Comparison of ENCODE assay signal across 9 cellular contexts in genomic region chr1:22018583-22019559, GRCh38. TPM values are rescaled to one million over a fixed set of nuclear protein-coding genes. Genes with fewer than 3 reads are reported as not detected.
DNase-seq lines count a peak whose midpoint lies in the region; ATAC-seq and TF ChIP-seq lines count a peak whose summit lies in the region.
"Had no signal": no experiment of that assay in that cellular context is flagged by ENCODE, and none has a peak within 500 bp of the region (broad histone marks: within the 10 kb centered on the region; RNA-seq: fewer than 3 reads in every experiment).

No MANE protein-coding gene starts in this region.

- H3K4me3 Mint-ChIP-seq in activated CD4-positive, alpha-beta memory T cell treated with anti-CD3 and anti-CD28 coated beads for 36 hours, result no peak overlapping the region
- H3K4me3 Mint-ChIP-seq: nephron had no signal

- no peak overlapping the region for H3K27ac ChIP-seq in caudate nucleus (ENCODE audit: low read depth, low read length)

- in situ Hi-C loops in ACHN (cut with HindIII; ENCODE audit: low pct_ligation_motif_present, low pct_unique_long_range_greater_than_20kb, low sequenced_read_pairs), result no loop called here

- no peaks in the 10 kb centered on the region for H3K36me3 Mint-ChIP-seq in activated CD4-positive, alpha-beta memory T cell treated with anti-CD3 and anti-CD28 coated beads for 36 hours

- intact Hi-C loops in activated CD4-positive, alpha-beta memory T cell treated with anti-CD3 and anti-CD28 coated beads for 36 hours (cut with micrococcal nuclease), result loop anchor here (1.0 kb wide), 1 partner anchor 35 kb away; no protein-coding TSS in a partner anchor

- POLR2A ChIA-PET in activated CD4-positive, alpha-beta memory T cell treated with anti-CD3 and anti-CD28 coated beads for 36 hours (lab: Charles Lee), result interaction anchor here (0.7 kb wide), 1 partner anchor 21 kb away, joined by 3 read pairs; no protein-coding TSS in a partner anchor

- peak; percentile 71 for ATAC-seq in GM19035 (IDR thresholded peaks at IDR 0.05; ENCODE audit: unreplicated experiment)

- TF ChIP-seq CTCF in epithelial cell of proximal tubule (conservative IDR thresholded peaks at IDR 0.05; ENCODE audit: low read depth, low read length), result peak; percentile 39

- peak; percentile 81 for DNase-seq in ACHN
- peak; percentile 37 for DNase-seq in NCI-H69 (lab: John Stamatoyannopoulos, UW)
- peak; percentile 82 for DNase-seq in activated CD4-positive, alpha-beta memory T cell treated with anti-CD3 and anti-CD28 coated beads for 36 hours
- peak; percentile 58 for DNase-seq in epithelial cell of proximal tubule (ENCODE audit: low read depth)
- peak; percentile 56 for DNase-seq in pulmonary artery endothelial cell (ENCODE audit: low read depth, low spot score)
- DNase-seq in caudate nucleus (lab: John Stamatoyannopoulos, UW), result no peak
- DNase-seq in iPS-NIHi11 (ENCODE audit: low spot score), result no peak

- H3K9me3 Mint-ChIP-seq in activated CD4-positive, alpha-beta memory T cell treated with anti-CD3 and anti-CD28 coated beads for 36 hours, result no peaks in the 10 kb centered on the region
- H3K9me3 Mint-ChIP-seq: nephron had no signal

- peak overlapping the region; percentile 64 for H3K27ac Mint-ChIP-seq in activated CD4-positive, alpha-beta memory T cell treated with anti-CD3 and anti-CD28 coated beads for 36 hours
- H3K27ac Mint-ChIP-seq: nephron had no signal

- no peak overlapping the region for H3K4me3 ChIP-seq in epithelial cell of proximal tubule (ENCODE audit: low read depth, low read length)

- H3K4me1 Mint-ChIP-seq in activated CD4-positive, alpha-beta memory T cell treated with anti-CD3 and anti-CD28 coated beads for 36 hours (ENCODE audit: low read depth), result peaks cover 26% of the 10 kb centered on the region

- no peaks in the 10 kb centered on the region for H3K27me3 Mint-ChIP-seq in activated CD4-positive, alpha-beta memory T cell treated with anti-CD3 and anti-CD28 coated beads for 36 hours

- CTCF ChIA-PET in activated CD4-positive, alpha-beta memory T cell treated with anti-CD3 and anti-CD28 coated beads for 36 hours (lab: Charles Lee), result interaction anchor here (0.6 to 1.4 kb wide), 2 partner anchors 80 to 82 kb away, joined by 3 read pairs; no protein-coding TSS in a partner anchor

RNA-seq across cellular contexts. Expression of gene CELA3A, which starts 17.4 kb away (rescaled TPM):
- not detected for total RNA-seq in activated CD4-positive, alpha-beta memory T cell treated with anti-CD3 and anti-CD28 coated beads for 36 hours
- total RNA-seq in epithelial cell of proximal tubule, result not detected in 2 replicates
- total RNA-seq in pulmonary artery endothelial cell, result not detected in 2 replicates

RNA-seq across cellular contexts. Expression of gene CDC42, which starts 33.6 kb away (rescaled TPM):
- total RNA-seq in activated CD4-positive, alpha-beta memory T cell treated with anti-CD3 and anti-CD28 coated beads for 36 hours, result 100 to 1,000 TPM; 310 to 314 TPM
- total RNA-seq in epithelial cell of proximal tubule, result 339 and 441 TPM in 2 replicates
- total RNA-seq in pulmonary artery endothelial cell, result 947 and 965 TPM in 2 replicates

RNA-seq across cellular contexts. Expression of gene CELA3B, which starts 42.0 kb away (rescaled TPM):
- not detected for total RNA-seq in activated CD4-positive, alpha-beta memory T cell treated with anti-CD3 and anti-CD28 coated beads for 36 hours
- not detected in 2 replicates for total RNA-seq in epithelial cell of proximal tubule
- total RNA-seq in pulmonary artery endothelial cell, result 0.07 and 0.26 TPM in 2 replicates

Comparison
In these comparisons a context has a peak if more than half of its experiments do, and no peak if none do; other contexts are left out.
1. DNase-seq: peak in ACHN (single experiment), NCI-H69 (single experiment), activated CD4-positive, alpha-beta memory T cell treated with anti-CD3 and anti-CD28 coated beads for 36 hours (single experiment), epithelial cell of proximal tubule (single experiment) and pulmonary artery endothelial cell (single experiment); none in caudate nucleus (0 of 61) and iPS-NIHi11 (single experiment).